8 cellular contexts compared by ENCODE assay signal in the genomic region with DNA sequence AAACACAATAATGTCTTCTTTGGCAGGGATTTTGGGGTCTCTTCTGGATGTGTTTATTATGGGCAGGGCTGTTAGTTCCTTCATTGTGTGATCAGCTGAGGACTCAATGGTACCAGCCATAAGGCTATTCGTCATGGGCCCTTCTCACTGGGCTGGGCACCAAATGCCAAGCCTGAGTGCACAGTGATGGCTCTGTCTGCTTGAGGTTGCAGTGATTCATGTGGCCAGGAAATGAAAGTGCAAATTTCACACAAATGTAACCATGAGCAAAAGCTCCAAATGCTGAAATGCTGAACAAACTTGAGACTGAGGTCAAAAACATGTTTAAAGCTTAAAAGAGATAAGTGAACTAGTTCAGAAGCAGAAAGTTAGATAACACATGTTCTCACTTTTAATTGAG.
DNase-seq lines count a peak whose midpoint lies in the region; ATAC-seq and TF ChIP-seq lines count a peak whose summit lies in the region.

No MANE protein-coding gene starts in this region.

- H3K36me3 Mint-ChIP-seq in CD14-positive monocyte = no peaks in the 10 kb centered on the region

- no peak overlapping the region for H3K4me3 Mint-ChIP-seq in CD14-positive monocyte

- H3K27me3 Mint-ChIP-seq in CD14-positive monocyte (ENCODE audit: low read depth in 3 of 3) = peaks cover 0 to 3% (median 0%) of the 10 kb centered on the region in 3 donors

- TF ChIP-seq CTCF in GM12865 (IDR thresholded peaks at IDR 0.05; ENCODE audit: insufficient read depth, low read depth, low read length, missing control alignments) (no peak), astrocyte of the spinal cord (IDR thresholded peaks at IDR 0.05; ENCODE audit: low read depth, low read length) (no peak), CD14-positive monocyte (IDR thresholded peaks at IDR 0.05) (no peak)

- DNase-seq in GM12865 (ENCODE audit: low read depth) = peak; percentile 74
- peak; percentile 53 for DNase-seq in astrocyte of the spinal cord (ENCODE audit: low read depth, low spot score)
- DNase-seq in NCI-H345 treated with DMSO at 0.1 percent for 48 hours (lab: John Stamatoyannopoulos, UW; ENCODE audit: unreplicated experiment) = no peak
- DNase-seq in germinal center (ENCODE audit: low spot score) = no peak
- no peak for DNase-seq in CD14-positive monocyte (ENCODE audit: low spot score)

- H3K4me1 Mint-ChIP-seq in CD14-positive monocyte = no peaks in the 10 kb centered on the region

- H3K27ac Mint-ChIP-seq in CD14-positive monocyte = no peak overlapping the region

- ATAC-seq in GM19468 (IDR thresholded peaks at IDR 0.05; ENCODE audit: extremely low read depth, unreplicated experiment) (peak; percentile 60), HG03064 (IDR thresholded peaks at IDR 0.05; ENCODE audit: low read depth, unreplicated experiment) (peak; percentile 91), HG03457 (IDR thresholded peaks at IDR 0.05; ENCODE audit: unreplicated experiment) (no peak)

- intact Hi-C loops in CD14-positive monocyte (cut with micrococcal nuclease) = no loop called here

- in situ Hi-C loops in astrocyte of the spinal cord (cut with HindIII; ENCODE audit: low sequenced_read_pairs) = no loop called here

- no peak overlapping the region for H3K4me3 ChIP-seq in GM12865 (ENCODE audit: low read depth, low read length)
- H3K4me3 ChIP-seq in astrocyte of the spinal cord (ENCODE audit: low read depth, low read length) = no peak overlapping the region

- H3K9me3 Mint-ChIP-seq in CD14-positive monocyte = peaks cover 0 to 3% (median 0%) of the 10 kb centered on the region in 7 donors

Comparison
In these comparisons a context has a peak if more than half of its experiments do, and no peak if none do; other contexts are left out.
1. DNase-seq: peak in GM12865 (single experiment) and astrocyte of the spinal cord (single experiment); none in NCI-H345 treated with DMSO at 0.1 percent for 48 hours (single experiment), germinal center (single experiment) and CD14-positive monocyte (single experiment).